Comparison of ENCODE assay signal across 17 cellular contexts in genomic region chr20:36992802-36993334, GRCh38. TPM values are rescaled to one million over a fixed set of nuclear protein-coding genes. Genes with fewer than 3 reads are reported as not detected.
DNase-seq lines count a peak whose midpoint lies in the region; ATAC-seq, FAIRE-seq and TF ChIP-seq lines count a peak whose summit lies in the region.
"Had no signal": no experiment of that assay in that cellular context is flagged by ENCODE, and none has a peak within 500 bp of the region (broad histone marks: within the 10 kb centered on the region; RNA-seq: fewer than 3 reads in every experiment).

No MANE protein-coding gene starts in this region.

- H3K4me1 ChIP-seq in HepG2 (ENCODE audit: insufficient read depth, low read length), result peaks cover 16% of the 10 kb centered on the region
- no peaks in the 10 kb centered on the region for H3K4me1 ChIP-seq in right lobe of liver
- no peaks in the 10 kb centered on the region for H3K4me1 ChIP-seq in kidney (ENCODE audit: control insufficient read depth in 1 of 2, insufficient read depth in 1 of 2, low read depth in 1 of 2, low read length in 2 of 2)

- peaks cover 19% of the 10 kb centered on the region for H3K4me1 Mint-ChIP-seq in activated naive CD8-positive, alpha-beta T cell treated with anti-CD3 and anti-CD28 coated beads, Interleukin-2, amount 50 U/mL, for 24 hours
- peaks cover 3% of the 10 kb centered on the region for H3K4me1 Mint-ChIP-seq in neural crest cell

- DNase-seq in HepG2 (ENCODE audit: low spot score), result no peak
- DNase-seq in right lobe of liver, result no peak
- no peak for DNase-seq in HTR-8/SVneo (ENCODE audit: insufficient read length, low spot score)
- DNase-seq in activated naive CD8-positive, alpha-beta T cell treated with anti-CD3 and anti-CD28 coated beads, Interleukin-2, amount 50 U/mL, for 24 hours, result no peak
- no peak for DNase-seq in neural crest cell (ENCODE audit: low read depth, low spot score)
- DNase-seq in activated CD4-positive, alpha-beta T cell treated with anti-CD3 and anti-CD28 coated beads, Interleukin-2, amount 50 U/mL, for 4 hours, result no peak
- DNase-seq in kidney, result no peak
- DNase-seq in WERI-Rb-1, result no peak
- DNase-seq: EL, GOT3, NCI-H1105, NCI-H2227 treated with DMSO at 0.1 percent for 48 hours, NCI-H524, NCI-H82, PC-9 had no signal

- FAIRE-seq in HepG2 (lab: Jason Lieb, UNC) (no peak), HTR-8/SVneo (lab: Jason Lieb, UNC) (peak; percentile 60), kidney (lab: Jason Lieb, UNC) (no peak)
- FAIRE-seq: GM12891 had no signal

- peak overlapping the region; percentile 32 for H3K27ac Mint-ChIP-seq in activated naive CD8-positive, alpha-beta T cell treated with anti-CD3 and anti-CD28 coated beads, Interleukin-2, amount 50 U/mL, for 24 hours
- no peak overlapping the region for H3K27ac Mint-ChIP-seq in neural crest cell (ENCODE audit: unreplicated experiment)

- 0 out of 2 replicates have a peak, but pooled peaks have one; percentile 11 for TF ChIP-seq CTCF in HepG2 (CRISPR knock-in tag; IDR thresholded peaks at IDR 0.05)
- TF ChIP-seq CTCF in right lobe of liver (IDR thresholded peaks at IDR 0.05), result no peak
- TF ChIP-seq CTCF in neural crest cell (conservative IDR thresholded peaks at IDR 0.05), result peak; percentile 20
- no peak for TF ChIP-seq CTCF in kidney (IDR thresholded peaks at IDR 0.05; ENCODE audit: borderline replicate concordance, extremely low read depth, insufficient read depth)
- TF ChIP-seq CTCF in WERI-Rb-1 (IDR thresholded peaks at IDR 0.05; ENCODE audit: low read depth, low read length), result no peak

- H3K4me3 ChIP-seq in HepG2 (replicated peaks in 1 of 3; ENCODE audit: insufficient read depth in 1 of 3, low read depth in 2 of 3, low read length in 3 of 3), result no peak overlapping the region
- no peak overlapping the region for H3K4me3 ChIP-seq in right lobe of liver
- no peak overlapping the region for H3K4me3 ChIP-seq in kidney (ENCODE audit: low read length in 2 of 2)
- H3K4me3 ChIP-seq in WERI-Rb-1 (ENCODE audit: low read depth, low read length), result no peak overlapping the region
- H3K4me3 ChIP-seq: BLaER1, PC-9 had no signal

- 94% methylated on average over 4 of the region's 4 CpGs for WGBS in HepG2 (ENCODE audit: low lambda C conversion rate)
- WGBS in right lobe of liver (ENCODE audit: insufficient coverage, low coverage, low lambda C conversion rate, missing lambda C conversion rate), result 89% methylated on average over 4 of the region's 4 CpGs

- TF ChIP-seq EP300 in HepG2 (IDR thresholded peaks at IDR 0.05; ENCODE audit: low read depth in 2 of 2, low read length in 2 of 2), result no peak
- no peak for TF ChIP-seq EP300 in HepG2 (CRISPR knock-in tag; IDR thresholded peaks at IDR 0.05; ENCODE audit: borderline replicate concordance)

- CTCF ChIA-PET in HepG2 (lab: Yijun Ruan, JAX; ENCODE audit: low intra/inter-chr PET ratio, low total read pairs), result no interaction called here

- peaks cover 13% of the 10 kb centered on the region for H3K9me3 Mint-ChIP-seq in activated naive CD8-positive, alpha-beta T cell treated with anti-CD3 and anti-CD28 coated beads, Interleukin-2, amount 50 U/mL, for 24 hours
- H3K9me3 Mint-ChIP-seq in neural crest cell, result peaks cover 11% of the 10 kb centered on the region

- H3K27ac ChIP-seq in HepG2 (ENCODE audit: extremely low read length, insufficient read depth, low read length) (no peak overlapping the region), right lobe of liver (no peak overlapping the region), kidney (ENCODE audit: low read depth in 2 of 2, low read length in 2 of 2) (no peak overlapping the region), WERI-Rb-1 (no peak overlapping the region)
- H3K27ac ChIP-seq: BLaER1, PC-9 had no signal

- no peak overlapping the region for H3K4me2 ChIP-seq in HepG2 (ENCODE audit: low read depth, low read length)
- H3K4me2 ChIP-seq: BLaER1, PC-9 had no signal

- in situ Hi-C loops in HepG2 (cut with HindIII; ENCODE audit: extremely low pct_ligation_motif_present, low pct_unique_long_range_greater_than_20kb), result no loop called here

- peaks cover 50% of the 10 kb centered on the region for H3K36me3 Mint-ChIP-seq in activated naive CD8-positive, alpha-beta T cell treated with anti-CD3 and anti-CD28 coated beads, Interleukin-2, amount 50 U/mL, for 24 hours (ENCODE audit: low read depth)
- H3K36me3 Mint-ChIP-seq in neural crest cell (ENCODE audit: low read depth), result peaks cover 39% of the 10 kb centered on the region

- POLR2A ChIA-PET in HepG2 (lab: Yijun Ruan, JAX), result no interaction called here

- intact Hi-C loops in HepG2 (cut with micrococcal nuclease; ENCODE audit: unreplicated experiment) (no loop called here), right lobe of liver (cut with DNase I) (no loop called here), kidney (cut with DNase I) (no loop called here)

- H3K27me3 ChIP-seq in HepG2 (ENCODE audit: control insufficient read depth in 1 of 2, insufficient read depth in 2 of 2, low read length in 2 of 2) (no peaks in the 10 kb centered on the region), right lobe of liver (no peaks in the 10 kb centered on the region), WERI-Rb-1 (ENCODE audit: insufficient read depth, low read depth, severe bottlenecking) (no peaks in the 10 kb centered on the region)
- H3K27me3 ChIP-seq: BLaER1 had no signal

- no peak overlapping the region for H3K9ac ChIP-seq in HepG2 (ENCODE audit: insufficient read depth, low read depth, low read length)
- no peak overlapping the region for H3K9ac ChIP-seq in kidney (ENCODE audit: low read length in 2 of 2)
- H3K9ac ChIP-seq: BLaER1 had no signal

- H2AFZ ChIP-seq in HepG2 (ENCODE audit: low read length), result no peak overlapping the region
- H2AFZ ChIP-seq: PC-9 had no signal

- no peak overlapping the region for H3K4me3 Mint-ChIP-seq in activated naive CD8-positive, alpha-beta T cell treated with anti-CD3 and anti-CD28 coated beads, Interleukin-2, amount 50 U/mL, for 24 hours
- no peak overlapping the region for H3K4me3 Mint-ChIP-seq in neural crest cell

- ATAC-seq in HepG2 (no peak), right lobe of liver (no peak)
- ATAC-seq in activated naive CD8-positive, alpha-beta T cell treated with anti-CD3 and anti-CD28 coated beads, Interleukin-2, amount 50 U/mL, for 24 hours, result no peak

- H3K36me3 ChIP-seq in HepG2 (replicated peaks in 1 of 2; ENCODE audit: control insufficient read depth in 1 of 2, insufficient read depth in 2 of 2, low read length in 2 of 2), result peaks cover 2 to 7% of the 10 kb centered on the region in 2 experiments; a peak in 4 of 5 replicates
- no peaks in the 10 kb centered on the region for H3K36me3 ChIP-seq in right lobe of liver
- no peaks in the 10 kb centered on the region for H3K36me3 ChIP-seq in kidney (ENCODE audit: control insufficient read depth in 1 of 2, insufficient read depth in 2 of 2, low read length in 2 of 2)
- peaks cover 35% of the 10 kb centered on the region for H3K36me3 ChIP-seq in WERI-Rb-1

- no peak for TF ChIP-seq RAD21 in HepG2 (CRISPR knock-in tag; IDR thresholded peaks at IDR 0.05)

- BruUV-seq in HepG2 (replicated peaks; lab: Mats Ljungman, UMichigan), result no TSS peak

- H3K27me3 Mint-ChIP-seq in activated naive CD8-positive, alpha-beta T cell treated with anti-CD3 and anti-CD28 coated beads, Interleukin-2, amount 50 U/mL, for 24 hours, result no peaks in the 10 kb centered on the region
- H3K27me3 Mint-ChIP-seq in neural crest cell (ENCODE audit: low read depth), result no peaks in the 10 kb centered on the region

- no peaks in the 10 kb centered on the region for H3K79me2 ChIP-seq in HepG2 (ENCODE audit: insufficient read depth, low read length)

- H4K20me1 ChIP-seq in HepG2 (ENCODE audit: insufficient read depth, low read length), result no peaks in the 10 kb centered on the region
- H4K20me1 ChIP-seq: BLaER1 had no signal

- H3K9me3 ChIP-seq in HepG2 (ENCODE audit: low read length) (peaks cover 6% of the 10 kb centered on the region; the same call in 1 of the 2 replicates), right lobe of liver (no peaks in the 10 kb centered on the region), kidney (ENCODE audit: control insufficient read depth in 1 of 2, low read length in 2 of 2) (no peaks in the 10 kb centered on the region), WERI-Rb-1 (ENCODE audit: severe bottlenecking) (no peaks in the 10 kb centered on the region)

- no peak for TF ChIP-seq POLR2A in HepG2 (IDR thresholded peaks at IDR 0.05; ENCODE audit: insufficient read depth in 1 of 2, low read depth in 2 of 2, low read length in 2 of 2)
- no peak for TF ChIP-seq POLR2A in right lobe of liver (IDR thresholded peaks at IDR 0.05)

TF ChIP-seq in HepG2, 621 proteins besides CTCF, POLR2A, EP300 and RAD21 (continues in another document):
- no peak for TF ChIP-seq ZNF558 (CRISPR knock-in tag; IDR thresholded peaks at IDR 0.05; ENCODE audit: borderline replicate concordance)
- TF ChIP-seq HDAC1 (CRISPR knock-in tag; IDR thresholded peaks at IDR 0.05), result no peak

RNA-seq across cellular contexts. Expression of gene SAMHD1, which starts 41.4 kb away (rescaled TPM):
- total RNA-seq in HepG2 (2016; rRNA removed; fragmentation: Illumina TruSeq; extraction: Trizol), result 43.5 and 57.7 TPM in 2 replicates
- total RNA-seq in HepG2 (2016; cell fraction: cytosol; rRNA removed; fragmentation: Illumina TruSeq; extraction: Trizol; ENCODE audit: low read depth), result 5.2 and 6.2 TPM in 2 replicates
- total RNA-seq in HepG2 (2016; cell fraction: insoluble cytoplasmic fraction; rRNA removed; fragmentation: Illumina TruSeq; extraction: Trizol), result 41.4 and 56.8 TPM in 2 replicates
- total RNA-seq in HepG2 (2016; cell fraction: membrane; rRNA removed; fragmentation: Illumina TruSeq; extraction: Trizol), result 13.7 and 15.1 TPM in 2 replicates
- total RNA-seq in HepG2 (2016; cell fraction: nucleus; rRNA removed; fragmentation: Illumina TruSeq; extraction: Trizol), result 37.8 and 40.5 TPM in 2 replicates
- 13.2 and 16.9 TPM in 2 replicates for polyA plus RNA-seq in HepG2 (2011; rRNA removed)
- 7.9 and 11.7 TPM in 2 replicates for polyA plus RNA-seq in HepG2 (2011; cell fraction: cytosol; rRNA removed)
- polyA plus RNA-seq in HepG2 (2011; cell fraction: nucleus; rRNA removed), result 7.0 and 9.0 TPM in 2 replicates
- polyA plus RNA-seq in HepG2 (2012), result 15.7 and 17.1 TPM in 2 replicates
- polyA plus RNA-seq in HepG2 (2016; cell fraction: cytosol; fragmentation: Illumina TruSeq; extraction: Trizol; ENCODE audit: low read depth), result 3.2 and 3.7 TPM in 2 replicates
- 44.6 and 50.6 TPM in 2 replicates for polyA plus RNA-seq in HepG2 (2016; cell fraction: insoluble cytoplasmic fraction; fragmentation: Illumina TruSeq; extraction: Trizol; ENCODE audit: low read depth)
- 9.0 and 11.0 TPM in 2 replicates for polyA plus RNA-seq in HepG2 (2016; cell fraction: membrane; fragmentation: Illumina TruSeq; extraction: Trizol; ENCODE audit: low read depth)
- 34.9 and 36.6 TPM in 2 replicates for polyA plus RNA-seq in HepG2 (2016; cell fraction: nucleus; fragmentation: Illumina TruSeq; extraction: Trizol; ENCODE audit: insufficient read depth, low read depth)
- 27.0 and 42.7 TPM in 2 replicates for polyA minus RNA-seq in HepG2 (2011; rRNA and poly(A)+ RNA removed; ENCODE audit: low replicate concordance)
- polyA minus RNA-seq in HepG2 (2011; cell fraction: cytosol; rRNA and poly(A)+ RNA removed), result 17.3 and 22.0 TPM in 2 replicates
- 42.0 and 50.0 TPM in 2 replicates for polyA minus RNA-seq in HepG2 (2011; cell fraction: nucleus; rRNA and poly(A)+ RNA removed)
- 10 to 100 TPM; 22.6 to 40.5 (median 30.7) TPM for total RNA-seq in right lobe of liver
- 13.0 and 13.8 TPM in 2 replicates for total RNA-seq in neural crest cell
- 94.1 TPM for total RNA-seq in kidney
- polyA plus RNA-seq in kidney (ENCODE audit: insufficient read depth, low read depth, low replicate concordance), result 13.7 TPM

Comparison
In these comparisons a context has a peak if more than half of its experiments do, and no peak if none do; other contexts are left out.
1. CTCF ChIP-seq: peak in HepG2 (single experiment) and neural crest cell (single experiment); none in right lobe of liver (0 of 4), kidney (single experiment) and WERI-Rb-1 (single experiment).